1 cellular context compared by ENCODE assay signal in the genomic region with DNA sequence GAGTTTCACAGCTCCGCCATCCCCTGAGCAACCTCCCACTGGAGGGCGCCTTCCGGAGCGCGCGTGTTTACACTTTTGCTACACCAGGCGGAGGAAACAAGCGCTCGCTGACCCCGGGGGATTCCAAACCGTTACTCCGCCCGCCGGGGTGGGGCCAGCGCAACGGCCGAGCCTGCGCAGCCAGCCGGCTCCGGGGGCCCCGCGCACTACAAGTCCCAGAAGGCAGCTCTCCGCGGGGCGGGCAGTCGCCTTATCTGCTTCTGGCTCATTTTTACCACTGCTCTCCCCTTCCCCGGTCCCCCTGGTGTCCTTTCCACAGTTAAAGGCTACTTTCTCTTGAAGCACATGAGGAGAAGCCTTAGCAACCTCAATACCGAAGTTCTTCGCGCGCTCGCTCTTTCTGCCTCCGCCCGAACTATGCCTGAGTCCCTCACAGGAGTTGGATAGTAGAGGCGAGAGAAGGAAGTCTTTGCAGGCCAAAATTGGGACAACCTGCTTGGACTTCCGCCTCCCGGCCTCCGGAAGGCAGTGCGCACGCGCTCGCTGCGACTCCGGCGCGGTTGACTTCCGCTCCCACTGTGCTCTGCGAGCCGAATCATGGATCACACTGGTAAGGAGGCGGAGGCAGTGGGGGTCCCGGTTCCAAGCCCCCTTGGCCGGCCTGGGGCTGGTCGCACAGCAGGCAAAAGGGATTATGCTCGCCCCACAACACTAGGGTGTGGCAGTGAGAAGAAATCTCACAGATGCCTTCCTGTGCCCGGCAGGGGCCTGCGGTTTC.
TF ChIP-seq lines count a peak whose summit lies in the region.

A gene with protein sequence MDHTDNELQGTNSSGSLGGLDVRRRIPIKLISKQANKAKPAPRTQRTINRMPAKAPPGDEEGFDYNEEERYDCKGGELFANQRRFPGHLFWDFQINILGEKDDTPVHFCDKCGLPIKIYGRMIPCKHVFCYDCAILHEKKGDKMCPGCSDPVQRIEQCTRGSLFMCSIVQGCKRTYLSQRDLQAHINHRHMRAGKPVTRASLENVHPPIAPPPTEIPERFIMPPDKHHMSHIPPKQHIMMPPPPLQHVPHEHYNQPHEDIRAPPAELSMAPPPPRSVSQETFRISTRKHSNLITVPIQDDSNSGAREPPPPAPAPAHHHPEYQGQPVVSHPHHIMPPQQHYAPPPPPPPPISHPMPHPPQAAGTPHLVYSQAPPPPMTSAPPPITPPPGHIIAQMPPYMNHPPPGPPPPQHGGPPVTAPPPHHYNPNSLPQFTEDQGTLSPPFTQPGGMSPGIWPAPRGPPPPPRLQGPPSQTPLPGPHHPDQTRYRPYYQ (plus strand): TSS at position 576 of the 778 bp plus-strand sequence. CDS start 22 bp downstream, at position 598.

TF ChIP-seq in SK-N-SH, 30 proteins besides CTCF, POLR2A, EP300 and RAD21 (continued from another document):
- TF ChIP-seq, protein P1, sequence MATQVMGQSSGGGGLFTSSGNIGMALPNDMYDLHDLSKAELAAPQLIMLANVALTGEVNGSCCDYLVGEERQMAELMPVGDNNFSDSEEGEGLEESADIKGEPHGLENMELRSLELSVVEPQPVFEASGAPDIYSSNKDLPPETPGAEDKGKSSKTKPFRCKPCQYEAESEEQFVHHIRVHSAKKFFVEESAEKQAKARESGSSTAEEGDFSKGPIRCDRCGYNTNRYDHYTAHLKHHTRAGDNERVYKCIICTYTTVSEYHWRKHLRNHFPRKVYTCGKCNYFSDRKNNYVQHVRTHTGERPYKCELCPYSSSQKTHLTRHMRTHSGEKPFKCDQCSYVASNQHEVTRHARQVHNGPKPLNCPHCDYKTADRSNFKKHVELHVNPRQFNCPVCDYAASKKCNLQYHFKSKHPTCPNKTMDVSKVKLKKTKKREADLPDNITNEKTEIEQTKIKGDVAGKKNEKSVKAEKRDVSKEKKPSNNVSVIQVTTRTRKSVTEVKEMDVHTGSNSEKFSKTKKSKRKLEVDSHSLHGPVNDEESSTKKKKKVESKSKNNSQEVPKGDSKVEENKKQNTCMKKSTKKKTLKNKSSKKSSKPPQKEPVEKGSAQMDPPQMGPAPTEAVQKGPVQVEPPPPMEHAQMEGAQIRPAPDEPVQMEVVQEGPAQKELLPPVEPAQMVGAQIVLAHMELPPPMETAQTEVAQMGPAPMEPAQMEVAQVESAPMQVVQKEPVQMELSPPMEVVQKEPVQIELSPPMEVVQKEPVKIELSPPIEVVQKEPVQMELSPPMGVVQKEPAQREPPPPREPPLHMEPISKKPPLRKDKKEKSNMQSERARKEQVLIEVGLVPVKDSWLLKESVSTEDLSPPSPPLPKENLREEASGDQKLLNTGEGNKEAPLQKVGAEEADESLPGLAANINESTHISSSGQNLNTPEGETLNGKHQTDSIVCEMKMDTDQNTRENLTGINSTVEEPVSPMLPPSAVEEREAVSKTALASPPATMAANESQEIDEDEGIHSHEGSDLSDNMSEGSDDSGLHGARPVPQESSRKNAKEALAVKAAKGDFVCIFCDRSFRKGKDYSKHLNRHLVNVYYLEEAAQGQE (IDR thresholded peaks at IDR 0.05; ENCODE audit: low read depth, low read length), result peak; percentile 41
- TF ChIP-seq, protein P2, sequence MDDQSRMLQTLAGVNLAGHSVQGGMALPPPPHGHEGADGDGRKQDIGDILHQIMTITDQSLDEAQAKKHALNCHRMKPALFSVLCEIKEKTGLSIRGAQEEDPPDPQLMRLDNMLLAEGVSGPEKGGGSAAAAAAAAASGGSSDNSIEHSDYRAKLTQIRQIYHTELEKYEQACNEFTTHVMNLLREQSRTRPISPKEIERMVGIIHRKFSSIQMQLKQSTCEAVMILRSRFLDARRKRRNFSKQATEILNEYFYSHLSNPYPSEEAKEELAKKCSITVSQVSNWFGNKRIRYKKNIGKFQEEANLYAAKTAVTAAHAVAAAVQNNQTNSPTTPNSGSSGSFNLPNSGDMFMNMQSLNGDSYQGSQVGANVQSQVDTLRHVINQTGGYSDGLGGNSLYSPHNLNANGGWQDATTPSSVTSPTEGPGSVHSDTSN (IDR thresholded peaks at IDR 0.05), result peak; percentile 59; the same call in 1 of the 2 replicates
- no peak for TF ChIP-seq FOSL2 (IDR thresholded peaks at IDR 0.05; ENCODE audit: borderline replicate concordance, low read depth)
- TF ChIP-seq, protein P3, sequence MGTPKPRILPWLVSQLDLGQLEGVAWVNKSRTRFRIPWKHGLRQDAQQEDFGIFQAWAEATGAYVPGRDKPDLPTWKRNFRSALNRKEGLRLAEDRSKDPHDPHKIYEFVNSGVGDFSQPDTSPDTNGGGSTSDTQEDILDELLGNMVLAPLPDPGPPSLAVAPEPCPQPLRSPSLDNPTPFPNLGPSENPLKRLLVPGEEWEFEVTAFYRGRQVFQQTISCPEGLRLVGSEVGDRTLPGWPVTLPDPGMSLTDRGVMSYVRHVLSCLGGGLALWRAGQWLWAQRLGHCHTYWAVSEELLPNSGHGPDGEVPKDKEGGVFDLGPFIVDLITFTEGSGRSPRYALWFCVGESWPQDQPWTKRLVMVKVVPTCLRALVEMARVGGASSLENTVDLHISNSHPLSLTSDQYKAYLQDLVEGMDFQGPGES (IDR thresholded peaks at IDR 0.05; ENCODE audit: low read depth, low read length), result no peak
- TF ChIP-seq NRF1 (IDR thresholded peaks at IDR 0.05; ENCODE audit: low read depth, low read length), result peak; percentile 97
- TF ChIP-seq, protein P4, sequence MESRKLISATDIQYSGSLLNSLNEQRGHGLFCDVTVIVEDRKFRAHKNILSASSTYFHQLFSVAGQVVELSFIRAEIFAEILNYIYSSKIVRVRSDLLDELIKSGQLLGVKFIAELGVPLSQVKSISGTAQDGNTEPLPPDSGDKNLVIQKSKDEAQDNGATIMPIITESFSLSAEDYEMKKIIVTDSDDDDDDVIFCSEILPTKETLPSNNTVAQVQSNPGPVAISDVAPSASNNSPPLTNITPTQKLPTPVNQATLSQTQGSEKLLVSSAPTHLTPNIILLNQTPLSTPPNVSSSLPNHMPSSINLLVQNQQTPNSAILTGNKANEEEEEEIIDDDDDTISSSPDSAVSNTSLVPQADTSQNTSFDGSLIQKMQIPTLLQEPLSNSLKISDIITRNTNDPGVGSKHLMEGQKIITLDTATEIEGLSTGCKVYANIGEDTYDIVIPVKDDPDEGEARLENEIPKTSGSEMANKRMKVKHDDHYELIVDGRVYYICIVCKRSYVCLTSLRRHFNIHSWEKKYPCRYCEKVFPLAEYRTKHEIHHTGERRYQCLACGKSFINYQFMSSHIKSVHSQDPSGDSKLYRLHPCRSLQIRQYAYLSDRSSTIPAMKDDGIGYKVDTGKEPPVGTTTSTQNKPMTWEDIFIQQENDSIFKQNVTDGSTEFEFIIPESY (IDR thresholded peaks at IDR 0.05; ENCODE audit: borderline replicate concordance, low read depth), result no peak
- peak; percentile 42 for TF ChIP-seq TCF12 (IDR thresholded peaks at IDR 0.05)
